In genomic region chr1:30589083-30589482, GRCh38 we compare ENCODE assay signal across 29 cellular contexts.
"Had no signal": no experiment of that assay in that cellular context is flagged by ENCODE, and none has a peak within 500 bp of the region (broad histone marks: within the 10 kb centered on the region; RNA-seq: fewer than 3 reads in every experiment).

No MANE protein-coding gene starts in this region.

- H3K4me1 ChIP-seq: esophagus squamous epithelium, heart right ventricle, neural progenitor cell, prostate gland, right atrium auricular region, stomach, thyroid gland, vagina had no signal

- H3K27ac ChIP-seq: esophagus squamous epithelium, heart right ventricle, neural progenitor cell, prostate gland, right atrium auricular region, stomach, thyroid gland, vagina had no signal

- H3K4me3 Mint-ChIP-seq: dendritic cell treated with granulocyte-macrophage colony-stimulating factor and Interleukin-4, amounts not matched to agents 40 ng/mL and 50 ng/mL, for 4 days; naive thymus-derived CD4-positive, alpha-beta T cell; nephron; neural progenitor cell; stimulated activated effector memory CD8-positive, alpha-beta T cell treated with anti-CD3 and anti-CD28 coated beads, Interleukin-12 subunit alpha, Interleukin-12 subunit beta, amount 100 ng/mL, for 72 hours had no signal

- H2AFZ ChIP-seq: neural progenitor cell had no signal

- H3K4me1 Mint-ChIP-seq: naive thymus-derived CD4-positive, alpha-beta T cell; nephron; neural progenitor cell; stimulated activated effector memory CD8-positive, alpha-beta T cell treated with anti-CD3 and anti-CD28 coated beads, Interleukin-12 subunit alpha, Interleukin-12 subunit beta, amount 100 ng/mL, for 72 hours had no signal

- H3K27me3 ChIP-seq: right atrium auricular region, thyroid gland, vagina had no signal

- FAIRE-seq: colon, endometrium, islet of Langerhans had no signal

- H3K4me2 ChIP-seq: neural progenitor cell, smooth muscle cell had no signal

- H3K9ac ChIP-seq: neural progenitor cell had no signal

- H3K4me3 ChIP-seq: esophagus squamous epithelium, heart right ventricle, neural progenitor cell, prostate gland, right atrium auricular region, smooth muscle cell, stomach, thyroid gland, vagina had no signal

- H3K36me3 ChIP-seq: esophagus squamous epithelium, heart right ventricle, neural progenitor cell, prostate gland, right atrium auricular region, stomach, thyroid gland, vagina had no signal

- DNase-seq: effector CD8-positive, alpha-beta T cell; erythroblast; esophagus squamous epithelium; foreskin melanocyte; glutamatergic neuron; heart right ventricle; hippocampal formation; mesendoderm; midbrain; naive thymus-derived CD4-positive, alpha-beta T cell; stimulated activated CD4-positive, alpha-beta T cell treated with anti-CD3 and anti-CD28 coated beads, Interleukin-12 subunit alpha, Interleukin-12 subunit beta, amount 100 ng/mL, for 4 hours; stimulated activated CD4-positive, alpha-beta T cell treated with anti-CD3 and anti-CD28 coated beads, Interleukin-2, amount 100 ng/mL, for 24 hours; stimulated activated CD4-positive, alpha-beta T cell treated with anti-CD3 and anti-CD28 coated beads, Interleukin-4, amount 100 ng/mL, for 24 hours; stimulated activated naive CD4-positive, alpha-beta T cell treated with Interleukin-2 at 50 U/mL for 16 hours; stomach; thyroid gland; trophoblast cell had no signal

- H3K27ac Mint-ChIP-seq: dendritic cell treated with granulocyte-macrophage colony-stimulating factor and Interleukin-4, amounts not matched to agents 40 ng/mL and 50 ng/mL, for 4 days; naive thymus-derived CD4-positive, alpha-beta T cell; nephron; neural progenitor cell; stimulated activated effector memory CD8-positive, alpha-beta T cell treated with anti-CD3 and anti-CD28 coated beads, Interleukin-12 subunit alpha, Interleukin-12 subunit beta, amount 100 ng/mL, for 72 hours had no signal

- H3K36me3 Mint-ChIP-seq: neural progenitor cell; stimulated activated effector memory CD8-positive, alpha-beta T cell treated with anti-CD3 and anti-CD28 coated beads, Interleukin-12 subunit alpha, Interleukin-12 subunit beta, amount 100 ng/mL, for 72 hours had no signal

- ATAC-seq: heart right ventricle; naive thymus-derived CD4-positive, alpha-beta T cell; sciatic nerve; stimulated activated effector memory CD8-positive, alpha-beta T cell treated with anti-CD3 and anti-CD28 coated beads, Interleukin-12 subunit alpha, Interleukin-12 subunit beta, amount 100 ng/mL, for 72 hours had no signal

- H3K9me3 ChIP-seq: esophagus squamous epithelium, prostate gland, thyroid gland, vagina had no signal
